Comparison of ENCODE assay signal across 32 cellular contexts in the genomic region with DNA sequence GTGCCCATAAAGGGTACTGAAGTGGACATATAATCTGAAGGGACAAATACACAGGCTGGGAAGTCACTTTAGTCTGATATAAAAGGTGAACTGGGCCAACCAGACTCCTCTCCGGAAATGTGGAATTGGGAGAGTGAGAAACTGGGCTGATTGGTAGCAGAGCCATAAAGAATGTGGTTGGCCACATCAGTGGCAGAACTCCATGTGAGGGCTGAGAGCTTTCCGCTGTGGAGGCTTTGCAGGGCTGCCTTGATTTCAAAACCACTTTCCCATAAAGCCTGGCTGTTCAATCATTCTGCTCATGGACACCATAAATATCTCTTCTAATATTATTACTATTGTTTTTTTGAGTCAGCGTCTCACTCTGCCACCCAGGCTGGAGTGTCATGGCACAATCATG.
DNase-seq lines count a peak whose midpoint lies in the region; ATAC-seq and TF ChIP-seq lines count a peak whose summit lies in the region.
"Had no signal": no experiment of that assay in that cellular context is flagged by ENCODE, and none has a peak within 500 bp of the region (broad histone marks: within the 10 kb centered on the region; RNA-seq: fewer than 3 reads in every experiment).

No MANE protein-coding gene starts in this region.

- H3K4me3 ChIP-seq in right cardiac atrium (ENCODE audit: low read length) (no peak overlapping the region), ascending aorta (no peak overlapping the region), stomach (no peak overlapping the region)
- H3K4me3 ChIP-seq: cardiac muscle cell, colonic mucosa, GM12878, left lung, neural progenitor cell, Peyer's patch, right atrium auricular region, spleen had no signal

- ATAC-seq in right cardiac atrium (peak; percentile 27 to 31), Right ventricle myocardium superior (ENCODE audit: poor library complexity) (no peak)
- ATAC-seq: activated CD4-positive, alpha-beta T cell treated with anti-CD3 and anti-CD28 coated beads for 36 hours; activated CD8-positive, alpha-beta T cell treated with anti-CD3 and anti-CD28 coated beads for 36 hours; GM12878; HepG2; left lung had no signal

- H3K27me3 ChIP-seq in right cardiac atrium (ENCODE audit: control insufficient read depth, insufficient read depth), result no peaks in the 10 kb centered on the region
- H3K27me3 ChIP-seq in ascending aorta, result no peaks in the 10 kb centered on the region
- no peaks in the 10 kb centered on the region for H3K27me3 ChIP-seq in stomach
- H3K27me3 ChIP-seq: cardiac muscle cell, colonic mucosa, left lung, neural progenitor cell, Peyer's patch, right atrium auricular region, spleen had no signal

- DNase-seq in right cardiac atrium (no peak), Right ventricle myocardium superior (no peak), ascending aorta (ENCODE audit: low spot score in 2 of 2) (no peak), mucosa of gallbladder (ENCODE audit: low spot score) (peak; percentile 20), G401 (ENCODE audit: low spot score) (no peak), NAMALWA (ENCODE audit: low spot score) (no peak), NCI-H82 treated with DMSO at 0.1 percent for 48 hours (lab: John Stamatoyannopoulos, UW; ENCODE audit: unreplicated experiment) (no peak), stomach (no peak)
- DNase-seq: 8988T; activated CD4-positive, alpha-beta T cell treated with anti-CD3 and anti-CD28 coated beads for 36 hours; activated CD8-positive, alpha-beta T cell treated with anti-CD3 and anti-CD28 coated beads for 36 hours; CD4-positive, alpha-beta memory T cell; colonic mucosa; DND-41; effector CD4-positive, alpha-beta T cell; HCEC 1CT; head of caudate nucleus; islet precursor cell; Kasumi-1; left lung; mesenchymal stem cell; NCI-H2107; NCI-H345; NCI-H748 treated with DMSO at 0.1 percent for 48 hours; Peyer's patch; SIG-M5; spleen had no signal

- in situ Hi-C loops in G401 (cut with HindIII; ENCODE audit: low sequenced_read_pairs), result no loop called here

- no peaks in the 10 kb centered on the region for H3K9me3 ChIP-seq in right cardiac atrium (ENCODE audit: control insufficient read depth, low read length)
- H3K9me3 ChIP-seq in ascending aorta, result no peaks in the 10 kb centered on the region
- H3K9me3 ChIP-seq in stomach, result no peaks in the 10 kb centered on the region
- H3K9me3 ChIP-seq: colonic mucosa, left lung, Peyer's patch, right atrium auricular region, spleen had no signal

- H3K27ac ChIP-seq in right cardiac atrium (ENCODE audit: low read length) (no peak overlapping the region), ascending aorta (peak overlapping the region; percentile 60 to 63), stomach (peak overlapping the region in 1 of 5 donors; percentile 31)
- H3K27ac ChIP-seq: cardiac muscle cell, colonic mucosa, left lung, neural progenitor cell, Peyer's patch, spleen had no signal

- H3K36me3 ChIP-seq in ascending aorta (no peaks in the 10 kb centered on the region), stomach (peaks cover 0 to 7% (median 2%) of the 10 kb centered on the region in 4 donors)
- H3K36me3 ChIP-seq: cardiac muscle cell, colonic mucosa, left lung, neural progenitor cell, Peyer's patch, right atrium auricular region, spleen had no signal

- H3K4me1 ChIP-seq in right cardiac atrium (ENCODE audit: control insufficient read depth, insufficient read depth, low read length) (peaks cover 7% of the 10 kb centered on the region), ascending aorta (peaks cover 6 to 26% of the 10 kb centered on the region in 2 donors), stomach (peaks cover 0 to 28% (median 15%) of the 10 kb centered on the region in 4 donors)
- H3K4me1 ChIP-seq: colonic mucosa, Peyer's patch, spleen had no signal

- no peak for TF ChIP-seq CTCF in ascending aorta (IDR thresholded peaks at IDR 0.05)
- TF ChIP-seq CTCF in stomach (IDR thresholded peaks at IDR 0.05), result no peak

- WGBS in right cardiac atrium, result 79% methylated on average over 3 of the region's 3 CpGs
- WGBS in stomach, 5 donors, result 79 to 95% (median 91%) methylated on average over 3 of the region's 3 CpGs

- TF ChIP-seq EP300 in stomach (IDR thresholded peaks at IDR 0.05), result no peak

- intact Hi-C loops in right cardiac atrium (cut with DNase I), result no loop called here
- intact Hi-C loops in Right ventricle myocardium superior (cut with DNase I), result no loop called here
- intact Hi-C loops in ascending aorta (cut with DNase I), result no loop called here
- intact Hi-C loops in stomach (cut with DNase I; ENCODE audit: low total_unique reads), result no loop called here

- TF ChIP-seq POLR2A in stomach (IDR thresholded peaks at IDR 0.05), result no peak
